ENCODE assay signal across 21 cellular contexts in the genomic region with DNA sequence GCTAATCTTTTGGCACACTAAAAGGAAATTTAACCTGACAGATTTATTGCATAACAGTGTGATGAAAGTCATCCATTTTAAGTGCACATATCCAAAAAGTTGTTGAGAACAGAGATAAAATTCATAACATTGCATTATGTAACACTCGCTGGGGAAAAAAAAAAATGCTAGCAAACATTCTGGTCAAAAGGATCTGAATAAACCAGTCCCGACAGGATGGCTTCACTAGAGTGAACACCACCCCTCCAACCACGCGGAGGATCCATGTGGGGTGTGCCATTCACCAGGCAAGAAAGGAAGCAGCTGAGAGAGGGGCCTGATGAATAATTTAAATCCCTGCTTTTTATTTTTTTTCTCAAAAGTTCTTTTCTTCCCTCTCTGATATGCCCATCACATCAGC.
"Had no signal": no experiment of that assay in that cellular context is flagged by ENCODE, and none has a peak within 500 bp of the region (broad histone marks: within the 10 kb centered on the region; RNA-seq: fewer than 3 reads in every experiment).

No MANE protein-coding gene starts in this region.

- DNase-seq: effector memory CD8-positive, alpha-beta T cell; foreskin melanocyte; hippocampal formation; left colon; mammary epithelial cell; naive thymus-derived CD4-positive, alpha-beta T cell; nephron progenitor cell; posterior cingulate gyrus; stimulated activated CD4-positive, alpha-beta T cell treated with anti-CD3 and anti-CD28 coated beads, Interleukin-2, amount 100 ng/mL, for 24 hours; stimulated activated CD4-positive, alpha-beta T cell treated with anti-CD3 and anti-CD28 coated beads, Interleukin-4, amount 100 ng/mL, for 4 hours; stimulated activated naive B cell treated with anti-CD40 and anti-IgM and Interleukin-4, amounts not matched to agents 10 μg/mL and 1 μg/mL and 100 μg/mL, for 72 hours; stimulated activated naive CD8-positive, alpha-beta T cell treated with anti-CD3 and anti-CD28 coated beads, Interleukin-15, amount 100 ng/mL, for 72 hours; testis; upper lobe of right lung had no signal

- H3K4me1 ChIP-seq: esophagus muscularis mucosa, heart left ventricle, testis, tibial nerve, upper lobe of right lung, vagina had no signal

- H3K4me3 ChIP-seq: esophagus muscularis mucosa, heart left ventricle, testis, tibial nerve, upper lobe of right lung, vagina had no signal

- H3K9me3 Mint-ChIP-seq: dendritic cell treated with granulocyte-macrophage colony-stimulating factor and Interleukin-4, amounts not matched to agents 40 ng/mL and 50 ng/mL, for 4 days; nephron progenitor cell; stimulated activated naive CD8-positive, alpha-beta T cell treated with anti-CD3 and anti-CD28 coated beads, Interleukin-15, amount 100 ng/mL, for 72 hours had no signal

- H3K27me3 ChIP-seq: esophagus muscularis mucosa, testis, tibial nerve, upper lobe of right lung, vagina had no signal

- H3K27ac ChIP-seq: epithelial cell of prostate, esophagus muscularis mucosa, heart left ventricle, testis, tibial nerve, upper lobe of right lung, vagina had no signal

- H3K27ac Mint-ChIP-seq: dendritic cell treated with granulocyte-macrophage colony-stimulating factor and Interleukin-4, amounts not matched to agents 40 ng/mL and 50 ng/mL, for 4 days; effector memory CD8-positive, alpha-beta T cell; naive thymus-derived CD4-positive, alpha-beta T cell; nephron progenitor cell; stimulated activated naive B cell treated with anti-CD40 and anti-IgM and Interleukin-4, amounts not matched to agents 10 μg/mL and 1 μg/mL and 100 μg/mL, for 72 hours; stimulated activated naive CD8-positive, alpha-beta T cell treated with anti-CD3 and anti-CD28 coated beads, Interleukin-15, amount 100 ng/mL, for 72 hours had no signal

- H3K9me3 ChIP-seq: esophagus muscularis mucosa, heart left ventricle, testis, tibial nerve, upper lobe of right lung, vagina had no signal

- ATAC-seq: effector memory CD8-positive, alpha-beta T cell; left colon; naive thymus-derived CD4-positive, alpha-beta T cell; sciatic nerve; stimulated activated naive B cell treated with anti-CD40 and anti-IgM and Interleukin-4, amounts not matched to agents 10 μg/mL and 1 μg/mL and 100 μg/mL, for 72 hours; stimulated activated naive CD8-positive, alpha-beta T cell treated with anti-CD3 and anti-CD28 coated beads, Interleukin-15, amount 100 ng/mL, for 72 hours; upper lobe of right lung had no signal

- H3K36me3 Mint-ChIP-seq: naive thymus-derived CD4-positive, alpha-beta T cell; stimulated activated naive B cell treated with anti-CD40 and anti-IgM and Interleukin-4, amounts not matched to agents 10 μg/mL and 1 μg/mL and 100 μg/mL, for 72 hours had no signal

- H3K4me3 Mint-ChIP-seq: dendritic cell treated with granulocyte-macrophage colony-stimulating factor and Interleukin-4, amounts not matched to agents 40 ng/mL and 50 ng/mL, for 4 days; effector memory CD8-positive, alpha-beta T cell; naive thymus-derived CD4-positive, alpha-beta T cell; nephron progenitor cell; stimulated activated naive B cell treated with anti-CD40 and anti-IgM and Interleukin-4, amounts not matched to agents 10 μg/mL and 1 μg/mL and 100 μg/mL, for 72 hours; stimulated activated naive CD8-positive, alpha-beta T cell treated with anti-CD3 and anti-CD28 coated beads, Interleukin-15, amount 100 ng/mL, for 72 hours had no signal

- H3K4me1 Mint-ChIP-seq: naive thymus-derived CD4-positive, alpha-beta T cell; stimulated activated naive B cell treated with anti-CD40 and anti-IgM and Interleukin-4, amounts not matched to agents 10 μg/mL and 1 μg/mL and 100 μg/mL, for 72 hours; stimulated activated naive CD8-positive, alpha-beta T cell treated with anti-CD3 and anti-CD28 coated beads, Interleukin-15, amount 100 ng/mL, for 72 hours had no signal

- H3K27me3 Mint-ChIP-seq: dendritic cell treated with granulocyte-macrophage colony-stimulating factor and Interleukin-4, amounts not matched to agents 40 ng/mL and 50 ng/mL, for 4 days; effector memory CD8-positive, alpha-beta T cell; stimulated activated naive CD8-positive, alpha-beta T cell treated with anti-CD3 and anti-CD28 coated beads, Interleukin-15, amount 100 ng/mL, for 72 hours had no signal

- H3K36me3 ChIP-seq: esophagus muscularis mucosa, heart left ventricle, tibial nerve, upper lobe of right lung, vagina had no signal
